ENCODE assay signal across 23 cellular contexts in genomic region chr6:12580296-12580695, GRCh38.
DNase-seq lines count a peak whose midpoint lies in the region; ATAC-seq, FAIRE-seq and TF ChIP-seq lines count a peak whose summit lies in the region.
"Had no signal": no experiment of that assay in that cellular context is flagged by ENCODE, and none has a peak within 500 bp of the region (broad histone marks: within the 10 kb centered on the region; RNA-seq: fewer than 3 reads in every experiment).

No MANE protein-coding gene starts in this region.

- H2BK5ac ChIP-seq in mesenchymal stem cell (ENCODE audit: low read depth, low read length, poor library complexity, severe bottlenecking), result no peak overlapping the region

- WGBS in mesenchymal stem cell, result 100% methylated on average over 3 of the region's 3 CpGs

- no peak for ATAC-seq in activated CD4-positive, alpha-beta T cell treated with anti-CD3 and anti-CD28 coated beads for 36 hours
- ATAC-seq: CD8-positive, alpha-beta T cell had no signal

- peak; percentile 13 for DNase-seq in Caki2 (ENCODE audit: low read depth)
- DNase-seq in astrocyte of the spinal cord (ENCODE audit: low read depth, low spot score), result peak; percentile 47
- peak; percentile 36 for DNase-seq in mesenchymal stem cell
- DNase-seq in GM19238 (ENCODE audit: insufficient read length, low spot score), result no peak
- no peak for DNase-seq in effector CD4-positive, alpha-beta T cell
- DNase-seq in Calu3, result no peak
- no peak for DNase-seq in activated CD4-positive, alpha-beta T cell treated with anti-CD3 and anti-CD28 coated beads for 36 hours
- DNase-seq: Caco-2; CD4-positive, CD25-positive, alpha-beta regulatory T cell; CD8-positive, alpha-beta T cell; DMS53; DMS79 treated with DMSO at 0.1 percent for 48 hours; GF-D8; GM23248; H7; HCEC 1CT had no signal

- no peak overlapping the region for H3K4me2 ChIP-seq in mesenchymal stem cell (ENCODE audit: low read length, poor library complexity, severe bottlenecking)
- H3K4me2 ChIP-seq: BLaER1 had no signal

- no peak overlapping the region for H2AFZ ChIP-seq in mesenchymal stem cell (ENCODE audit: low read depth, low read length)
- H2AFZ ChIP-seq: GM23248 had no signal

- H3K4me1 ChIP-seq in mesenchymal stem cell (ENCODE audit: control insufficient read depth, insufficient read depth, low read depth, low read length), result peaks cover 4% of the 10 kb centered on the region

- BruUV-seq in Calu3 (replicated peaks; lab: Mats Ljungman, UMichigan), result no TSS peak

- no peaks in the 10 kb centered on the region for H3K79me1 ChIP-seq in mesenchymal stem cell (replicated peaks; ENCODE audit: low read length, poor library complexity, severe bottlenecking)

- H3K18ac ChIP-seq in mesenchymal stem cell (ENCODE audit: low read depth in 1 of 2, low read length in 2 of 2), result no peak overlapping the region

- H2BK120ac ChIP-seq in mesenchymal stem cell (ENCODE audit: low read depth, low read length), result no peak overlapping the region

- no peak overlapping the region for H3K4me3 Mint-ChIP-seq in Calu3 (ENCODE audit: low read depth, unreplicated experiment)
- H3K4me3 Mint-ChIP-seq in activated CD4-positive, alpha-beta T cell treated with anti-CD3 and anti-CD28 coated beads for 36 hours, result no peak overlapping the region
- H3K4me3 Mint-ChIP-seq: B cell; CD4-positive, CD25-positive, alpha-beta regulatory T cell; CD8-positive, alpha-beta T cell had no signal

- CTCF ChIA-PET in Calu3 (lab: Charles Lee), result interaction anchor here (0.6 kb wide), 1 partner anchor 256 kb away, joined by 3 read pairs; no protein-coding TSS in a partner anchor
- CTCF ChIA-PET in activated CD4-positive, alpha-beta T cell treated with anti-CD3 and anti-CD28 coated beads for 36 hours (lab: Charles Lee), result interaction anchor here (0.8 to 1.0 kb wide), 2 partner anchors 24 to 26 kb away, joined by 3 read pairs; no protein-coding TSS in a partner anchor

- peaks cover 4% of the 10 kb centered on the region for H3K9me3 Mint-ChIP-seq in Calu3 (ENCODE audit: low read depth, unreplicated experiment)
- H3K9me3 Mint-ChIP-seq in activated CD4-positive, alpha-beta T cell treated with anti-CD3 and anti-CD28 coated beads for 36 hours (ENCODE audit: low read depth), result no peaks in the 10 kb centered on the region
- H3K9me3 Mint-ChIP-seq: CD4-positive, CD25-positive, alpha-beta regulatory T cell; CD8-positive, alpha-beta T cell had no signal

- no peak overlapping the region for H2BK15ac ChIP-seq in mesenchymal stem cell (ENCODE audit: low read depth, poor library complexity, severe bottlenecking)

- no peaks in the 10 kb centered on the region for H3K27me3 ChIP-seq in mesenchymal stem cell (ENCODE audit: control insufficient read depth in 1 of 2, insufficient read depth in 1 of 2, low read length in 2 of 2)
- H3K27me3 ChIP-seq: BLaER1 had no signal

- H3K9me3 ChIP-seq in mesenchymal stem cell (ENCODE audit: control insufficient read depth, low read length), result no peaks in the 10 kb centered on the region
- H3K9me3 ChIP-seq: BLaER1, Caco-2 had no signal

- H2AK5ac ChIP-seq in mesenchymal stem cell (ENCODE audit: low read length, severe bottlenecking), result no peak overlapping the region

- in situ Hi-C loops in Caki2 (cut with HindIII; ENCODE audit: low pct_unique_long_range_greater_than_20kb, low sequenced_read_pairs) (no loop called here), astrocyte of the spinal cord (cut with HindIII; ENCODE audit: low sequenced_read_pairs) (no loop called here)

- H4K8ac ChIP-seq in mesenchymal stem cell (ENCODE audit: low read length), result no peak overlapping the region

- H3K36me3 ChIP-seq in mesenchymal stem cell (ENCODE audit: control insufficient read depth in 1 of 2, insufficient read depth in 2 of 2, low read depth in 1 of 2, low read length in 2 of 2), result no peaks in the 10 kb centered on the region
- H3K36me3 ChIP-seq: BLaER1 had no signal

- no peak overlapping the region for H3K27ac Mint-ChIP-seq in Calu3 (ENCODE audit: unreplicated experiment)
- H3K27ac Mint-ChIP-seq in activated CD4-positive, alpha-beta T cell treated with anti-CD3 and anti-CD28 coated beads for 36 hours, result no peak overlapping the region
- H3K27ac Mint-ChIP-seq: B cell; CD4-positive, CD25-positive, alpha-beta regulatory T cell; CD8-positive, alpha-beta T cell had no signal

- peak; percentile 84 for FAIRE-seq in TTC549 (lab: Jason Lieb, UNC)
- FAIRE-seq: A204.1, H1 had no signal

- H3K4me3 ChIP-seq in astrocyte of the spinal cord (ENCODE audit: low read depth, low read length), result no peak overlapping the region
- no peak overlapping the region for H3K4me3 ChIP-seq in mesenchymal stem cell (ENCODE audit: insufficient read depth in 1 of 2, low read depth in 1 of 2, low read length in 2 of 2)
- H3K4me3 ChIP-seq: BLaER1, GM23248 had no signal

- TF ChIP-seq CTCF in astrocyte of the spinal cord (IDR thresholded peaks at IDR 0.05; ENCODE audit: low read depth, low read length), result no peak
- no peak for TF ChIP-seq CTCF in Calu3 (IDR thresholded peaks at IDR 0.05; ENCODE audit: unreplicated experiment)

- H3K14ac ChIP-seq in mesenchymal stem cell (ENCODE audit: low read length in 2 of 2), result no peak overlapping the region

- intact Hi-C loops in Calu3 (cut with micrococcal nuclease; ENCODE audit: unreplicated experiment), result no loop called here
- intact Hi-C loops in activated CD4-positive, alpha-beta T cell treated with anti-CD3 and anti-CD28 coated beads for 36 hours (cut with DNase I, micrococcal nuclease), result no loop called here

- no peak overlapping the region for H3K23ac ChIP-seq in mesenchymal stem cell (ENCODE audit: low read length in 2 of 2)

- no peak overlapping the region for H3K9ac ChIP-seq in mesenchymal stem cell (ENCODE audit: low read length)
- H3K9ac ChIP-seq: BLaER1, GM23248 had no signal

- POLR2A ChIA-PET in activated CD4-positive, alpha-beta T cell treated with anti-CD3 and anti-CD28 coated beads for 36 hours (lab: Charles Lee), result interaction anchor here (0.6 kb wide), 1 partner anchor 31 kb away, joined by 3 read pairs; no protein-coding TSS in a partner anchor

- H3K36me3 Mint-ChIP-seq in Calu3 (ENCODE audit: insufficient read depth, unreplicated experiment), result no peaks in the 10 kb centered on the region
- H3K36me3 Mint-ChIP-seq in activated CD4-positive, alpha-beta T cell treated with anti-CD3 and anti-CD28 coated beads for 36 hours (ENCODE audit: low read depth), result no peaks in the 10 kb centered on the region
- H3K36me3 Mint-ChIP-seq: CD4-positive, CD25-positive, alpha-beta regulatory T cell; CD8-positive, alpha-beta T cell had no signal

- no peak overlapping the region for H4K91ac ChIP-seq in mesenchymal stem cell (ENCODE audit: low read length)

- peaks cover 18% of the 10 kb centered on the region for H3K4me1 Mint-ChIP-seq in Calu3 (ENCODE audit: low read depth, unreplicated experiment)
- H3K4me1 Mint-ChIP-seq in activated CD4-positive, alpha-beta T cell treated with anti-CD3 and anti-CD28 coated beads for 36 hours, result no peaks in the 10 kb centered on the region
- H3K4me1 Mint-ChIP-seq: B cell; CD4-positive, CD25-positive, alpha-beta regulatory T cell had no signal

- H3K27ac ChIP-seq in mesenchymal stem cell (ENCODE audit: low read length, poor library complexity, severe bottlenecking), result no peak overlapping the region
- H3K27ac ChIP-seq: 22Rv1, BLaER1, C4-2B, GM23248 had no signal

- no peak overlapping the region for H2BK12ac ChIP-seq in mesenchymal stem cell (ENCODE audit: low read length in 2 of 2)

- H3K27me3 Mint-ChIP-seq in Calu3 (ENCODE audit: unreplicated experiment), result no peaks in the 10 kb centered on the region
- H3K27me3 Mint-ChIP-seq in activated CD4-positive, alpha-beta T cell treated with anti-CD3 and anti-CD28 coated beads for 36 hours, result peaks cover 3% of the 10 kb centered on the region

- no peak overlapping the region for H3K4ac ChIP-seq in mesenchymal stem cell (ENCODE audit: low read depth in 1 of 2, low read length in 2 of 2)

Comparison
In these comparisons a context has a peak if more than half of its experiments do, and no peak if none do; other contexts are left out.
1. DNase-seq: peak in Caki2 (single experiment), astrocyte of the spinal cord (single experiment) and mesenchymal stem cell (single experiment); none in GM19238 (single experiment), effector CD4-positive, alpha-beta T cell (single experiment), Calu3 (single experiment) and activated CD4-positive, alpha-beta T cell treated with anti-CD3 and anti-CD28 coated beads for 36 hours (single experiment).